Comparison of ENCODE assay signal across 21 cellular contexts in the genomic region with DNA sequence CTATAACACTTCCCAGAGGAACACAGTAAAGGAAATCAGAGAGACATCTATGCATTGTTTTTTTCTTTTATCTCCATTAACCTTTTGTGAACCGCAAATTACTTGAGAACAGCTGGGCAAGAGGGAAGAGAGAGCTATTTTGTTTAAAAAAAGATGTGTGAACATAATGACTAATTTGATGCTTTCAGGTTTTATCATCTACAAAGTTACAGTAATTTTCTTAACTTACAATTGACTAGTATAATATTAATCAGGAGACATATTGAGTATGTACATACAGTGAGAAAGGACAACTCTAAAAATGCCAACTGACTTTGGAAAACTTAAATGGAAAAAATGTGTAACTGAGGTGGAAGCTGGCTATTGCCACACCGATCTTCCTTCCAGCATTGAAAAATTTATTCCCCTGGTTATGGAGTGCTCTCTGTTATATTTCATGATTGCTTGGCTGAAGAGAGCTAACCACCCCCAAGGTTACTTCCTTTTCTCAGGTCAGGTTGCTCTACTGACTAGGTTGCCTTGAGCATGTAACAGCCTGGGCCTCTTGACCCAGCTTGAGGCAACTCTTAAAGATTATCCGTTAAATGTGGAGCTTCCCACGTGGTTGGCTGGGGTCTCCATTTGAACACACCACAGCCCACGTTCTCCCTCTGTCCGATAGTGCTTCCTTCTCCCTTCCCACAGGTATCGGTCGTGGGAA.
DNase-seq lines count a peak whose midpoint lies in the region; ATAC-seq and TF ChIP-seq lines count a peak whose summit lies in the region.
"Had no signal": no experiment of that assay in that cellular context is flagged by ENCODE, and none has a peak within 500 bp of the region (broad histone marks: within the 10 kb centered on the region; RNA-seq: fewer than 3 reads in every experiment).

No MANE protein-coding gene starts in this region.

- CTCF ChIA-PET in CD4-positive, alpha-beta T cell (lab: Charles Lee) = interaction anchor here (0.6 kb wide), 1 partner anchor 302 kb away, joined by 3 read pairs; no protein-coding TSS in a partner anchor
- CTCF ChIA-PET in PC-9 (lab: Charles Lee) = no interaction called here

- no peak overlapping the region for H3K4me3 ChIP-seq in PC-9
- H3K4me3 ChIP-seq: body of pancreas, skin epidermis, upper lobe of left lung had no signal

- H3K27me3 ChIP-seq in CD4-positive, alpha-beta T cell (ENCODE audit: control insufficient read depth, insufficient read depth, low read length) = no peaks in the 10 kb centered on the region
- no peaks in the 10 kb centered on the region for H3K27me3 ChIP-seq in PC-9 (ENCODE audit: insufficient read depth, low read depth)
- H3K27me3 ChIP-seq: body of pancreas, upper lobe of left lung had no signal

- H3K36me3 ChIP-seq in PC-9 (ENCODE audit: low read depth) = no peaks in the 10 kb centered on the region
- H3K36me3 ChIP-seq: upper lobe of left lung had no signal

- in situ Hi-C loops in G401 (cut with HindIII; ENCODE audit: low sequenced_read_pairs) = no loop called here

- H3K36me3 Mint-ChIP-seq in CD4-positive, alpha-beta T cell (ENCODE audit: low read depth) = no peaks in the 10 kb centered on the region
- H3K36me3 Mint-ChIP-seq: CD8-positive, alpha-beta T cell; stimulated activated naive B cell treated with anti-CD40 and anti-IgM and Interleukin-4, amounts not matched to agents 10 μg/mL and 1 μg/mL and 100 μg/mL, for 72 hours had no signal

- no peak overlapping the region for H2AFZ ChIP-seq in PC-9

- H3K9me3 Mint-ChIP-seq in CD4-positive, alpha-beta T cell = no peaks in the 10 kb centered on the region
- H3K9me3 Mint-ChIP-seq: CD8-positive, alpha-beta T cell; stimulated activated naive B cell treated with anti-CD40 and anti-IgM and Interleukin-4, amounts not matched to agents 10 μg/mL and 1 μg/mL and 100 μg/mL, for 72 hours had no signal

- TF ChIP-seq CTCF in CD4-positive, alpha-beta T cell (IDR thresholded peaks at IDR 0.05) = no peak
- no peak for TF ChIP-seq CTCF in omental fat pad (IDR thresholded peaks at IDR 0.05)
- no peak for TF ChIP-seq CTCF in PC-9 (conservative IDR thresholded peaks at IDR 0.05)

- POLR2A ChIA-PET in CD4-positive, alpha-beta T cell (lab: Charles Lee) = no interaction called here
- POLR2A ChIA-PET in PC-9 (lab: Charles Lee; ENCODE audit: unreplicated experiment) = no interaction called here

- H3K4me1 ChIP-seq in PC-9 (replicated peaks; ENCODE audit: insufficient read depth) = 0 out of 2 replicates have a peak, but pooled peaks cover 6% of the 10 kb centered on the region
- H3K4me1 ChIP-seq: body of pancreas, upper lobe of left lung had no signal

- intact Hi-C loops in CD4-positive, alpha-beta T cell (cut with DNase I, micrococcal nuclease) = loop anchor here in 1 of 2 experiments (10.0 kb wide), 1 partner anchor 569 kb away; no protein-coding TSS in a partner anchor
- intact Hi-C loops in PC-9 (cut with micrococcal nuclease; ENCODE audit: unreplicated experiment) = no loop called here

- no peaks in the 10 kb centered on the region for H3K79me2 ChIP-seq in PC-9 (ENCODE audit: low read depth)

- no peaks in the 10 kb centered on the region for H3K4me1 Mint-ChIP-seq in CD4-positive, alpha-beta T cell (ENCODE audit: low read depth)
- H3K4me1 Mint-ChIP-seq: stimulated activated naive B cell treated with anti-CD40 and anti-IgM and Interleukin-4, amounts not matched to agents 10 μg/mL and 1 μg/mL and 100 μg/mL, for 72 hours; T-helper 17 cell had no signal

- H3K27ac ChIP-seq in CD4-positive, alpha-beta T cell (ENCODE audit: low read depth, low read length) = no peak overlapping the region
- no peak overlapping the region for H3K27ac ChIP-seq in PC-9
- H3K27ac ChIP-seq: body of pancreas, skin epidermis, upper lobe of left lung had no signal

- no TSS peak for BruUV-seq in PC-9 (replicated peaks; lab: Mats Ljungman, UMichigan)

- H3K9me2 ChIP-seq in PC-9 (ENCODE audit: insufficient read depth) = no peaks in the 10 kb centered on the region

- DNase-seq in CD4-positive, alpha-beta T cell = no peak
- DNase-seq in omental fat pad (ENCODE audit: low spot score) (no peak), PC-9 (no peak), G401 (ENCODE audit: low spot score) (no peak)
- DNase-seq: activated CD8-positive, alpha-beta memory T cell treated with anti-CD3 and anti-CD28 coated beads, Interleukin-2, amount 50 U/mL, for 48 hours; activated naive CD4-positive, alpha-beta T cell treated with anti-CD3 and anti-CD28 coated beads, Interleukin-2, amount 50 U/mL, for 16 hours; body of pancreas; CD8-positive, alpha-beta T cell; NCI-H1048; NK-92 treated with Interleukin-12 subunit alpha and Interleukin-12 subunit beta, amount 100 ng/mL, for 24 hours; stimulated activated naive B cell treated with anti-CD40 and anti-IgM and Interleukin-4, amounts not matched to agents 10 μg/mL and 1 μg/mL and 100 μg/mL, for 72 hours; T-helper 17 cell; upper lobe of left lung had no signal

- H3K4me2 ChIP-seq in PC-9 = no peak overlapping the region

- ATAC-seq in GM18508 (IDR thresholded peaks at IDR 0.05; ENCODE audit: insufficient read depth, unreplicated experiment) (peak; percentile 61), GM21381 (IDR thresholded peaks at IDR 0.05; ENCODE audit: unreplicated experiment) (peak; percentile 79), HG02840 (IDR thresholded peaks at IDR 0.05; ENCODE audit: low FRiP score, unreplicated experiment) (peak; percentile 81), HG03521 (IDR thresholded peaks at IDR 0.05; ENCODE audit: unreplicated experiment) (peak; percentile 68), omental fat pad (ENCODE audit: low FRiP score) (no peak)
- ATAC-seq in CD4-positive, alpha-beta T cell (ENCODE audit: poor library complexity) = no peak
- ATAC-seq: activated CD4-positive, CD25-positive, alpha-beta regulatory T cell treated with anti-CD3 and anti-CD28 coated beads, Interleukin-2, amount 50 U/mL, for 24 hours; body of pancreas; CD8-positive, alpha-beta T cell; left lobe of liver; Right ventricle myocardium inferior; stimulated activated naive B cell treated with anti-CD40 and anti-IgM and Interleukin-4, amounts not matched to agents 10 μg/mL and 1 μg/mL and 100 μg/mL, for 72 hours; T-helper 17 cell had no signal

- no peaks in the 10 kb centered on the region for H3K9me3 ChIP-seq in CD4-positive, alpha-beta T cell (ENCODE audit: control insufficient read depth, low read length)
- H3K9me3 ChIP-seq in PC-9 (ENCODE audit: insufficient read depth, low read depth) = no peaks in the 10 kb centered on the region
- H3K9me3 ChIP-seq: body of pancreas, upper lobe of left lung had no signal

- no peaks in the 10 kb centered on the region for H3K27me3 Mint-ChIP-seq in CD4-positive, alpha-beta T cell
- H3K27me3 Mint-ChIP-seq: stimulated activated naive B cell treated with anti-CD40 and anti-IgM and Interleukin-4, amounts not matched to agents 10 μg/mL and 1 μg/mL and 100 μg/mL, for 72 hours had no signal

- no peak overlapping the region for H3K27ac Mint-ChIP-seq in CD4-positive, alpha-beta T cell
- H3K27ac Mint-ChIP-seq: CD8-positive, alpha-beta T cell; stimulated activated naive B cell treated with anti-CD40 and anti-IgM and Interleukin-4, amounts not matched to agents 10 μg/mL and 1 μg/mL and 100 μg/mL, for 72 hours; T-helper 17 cell had no signal

- H3K4me3 Mint-ChIP-seq in CD4-positive, alpha-beta T cell = no peak overlapping the region
- H3K4me3 Mint-ChIP-seq: CD8-positive, alpha-beta T cell; stimulated activated naive B cell treated with anti-CD40 and anti-IgM and Interleukin-4, amounts not matched to agents 10 μg/mL and 1 μg/mL and 100 μg/mL, for 72 hours; T-helper 17 cell had no signal

- no peaks in the 10 kb centered on the region for H3F3A ChIP-seq in PC-9 (ENCODE audit: insufficient read depth, low read depth)

- no peaks in the 10 kb centered on the region for H4K20me1 ChIP-seq in PC-9 (ENCODE audit: insufficient read depth)

Comparison
In these comparisons a context has a peak if more than half of its experiments do, and no peak if none do; other contexts are left out.
1. ATAC-seq: peak in GM18508 (single experiment), GM21381 (single experiment), HG02840 (single experiment) and HG03521 (single experiment); none in CD4-positive, alpha-beta T cell (single experiment) and omental fat pad (single experiment).